Comparison of ENCODE assay signal across 10 cellular contexts in the genomic region with DNA sequence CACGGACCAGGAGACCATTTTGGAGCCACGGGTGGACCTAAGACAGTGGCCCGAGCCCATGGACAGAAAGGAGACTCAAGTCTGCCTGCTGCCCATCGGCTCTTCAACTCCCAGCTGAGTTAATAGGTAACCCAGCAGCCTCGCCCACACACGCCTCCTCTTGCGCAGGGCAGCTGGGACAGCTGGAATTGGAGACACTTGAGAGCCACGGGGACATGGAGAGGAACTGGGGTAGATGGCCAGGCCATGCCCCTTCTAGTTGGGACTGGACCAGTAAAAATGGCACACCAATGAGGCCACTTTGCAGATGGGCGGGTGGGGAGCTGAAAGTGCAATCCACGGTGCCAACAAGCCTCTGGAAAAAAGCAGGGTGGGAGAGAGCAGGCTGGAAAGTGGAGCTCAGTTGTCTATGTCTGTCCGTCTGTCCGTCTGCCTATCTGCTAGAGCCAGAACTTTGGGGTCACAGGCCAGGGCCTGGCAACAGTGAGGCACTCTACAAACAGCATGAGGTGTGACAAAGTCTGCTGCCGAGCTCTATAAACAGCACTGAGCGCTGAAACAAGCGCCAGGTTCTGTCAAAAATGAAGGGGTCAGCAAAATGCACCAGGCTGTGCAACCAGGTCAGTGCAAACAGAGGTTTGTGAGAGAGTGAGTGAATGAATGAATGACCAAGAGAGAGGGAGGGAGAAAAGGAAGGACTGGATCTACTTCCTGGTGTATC. TPM values are rescaled to one million over a fixed set of nuclear protein-coding genes. Genes with fewer than 3 reads are reported as not detected.
DNase-seq lines count a peak whose midpoint lies in the region; ATAC-seq and TF ChIP-seq lines count a peak whose summit lies in the region.
"Not testable (repeated sequence)": the region's sequence is repeated elsewhere in the genome, so short reads cannot be mapped to it uniquely, and the experiment has no call there.
"Had no signal": no experiment of that assay in that cellular context is flagged by ENCODE, and none has a peak within 500 bp of the region (broad histone marks: within the 10 kb centered on the region; RNA-seq: fewer than 3 reads in every experiment).

No MANE protein-coding gene starts in this region.

- not testable (repeated sequence) for H3K79me2 ChIP-seq in parathyroid adenoma

- peak overlapping the region; percentile 58 for H3K4me3 Mint-ChIP-seq in Caco-2 (ENCODE audit: unreplicated experiment)

- H3K36me3 ChIP-seq in Caco-2 (ENCODE audit: control insufficient read depth, insufficient read depth, low read length); colonic mucosa; left ventricle myocardium inferior; lung (ENCODE audit: control insufficient read depth in 2 of 2, insufficient read depth in 2 of 2, low read length in 2 of 2); parathyroid adenoma (ENCODE audit: control insufficient read depth, insufficient read depth, low read length): not testable (repeated sequence)
- H3K36me3 ChIP-seq in subcutaneous abdominal adipose tissue (ENCODE audit: control insufficient read depth in 5 of 5, insufficient read depth in 5 of 5, low read length in 5 of 5) = peaks cover 0 to 24% (median 5%) of the 10 kb centered on the region in 5 donors

- H3K9me3 Mint-ChIP-seq in Caco-2 (ENCODE audit: unreplicated experiment) = not testable (repeated sequence)

- WGBS in lung, 2 donors = 77 to 89% methylated on average over 15 of the region's 15 CpGs

- TF ChIP-seq CTCF in Caco-2 (IDR thresholded peaks at IDR 0.05; ENCODE audit: insufficient read depth in 1 of 2, low read depth in 1 of 2, low read length in 1 of 2, severe bottlenecking in 1 of 2, unreplicated experiment in 1 of 2); colonic mucosa (IDR thresholded peaks at IDR 0.05); left ventricle myocardium inferior (IDR thresholded peaks at IDR 0.05; ENCODE audit: borderline replicate concordance); lung (IDR thresholded peaks at IDR 0.05; ENCODE audit: control extremely low read depth, extremely low read depth); parathyroid adenoma (IDR thresholded peaks at IDR 0.05): not testable (repeated sequence)

- not testable (repeated sequence) for H3K4me3 ChIP-seq in Caco-2 (ENCODE audit: low read depth, low read length); colonic mucosa; lung; parathyroid adenoma (ENCODE audit: low read depth, low read length); subcutaneous abdominal adipose tissue (ENCODE audit: low read depth in 1 of 5, low read length in 5 of 5)
- H3K4me3 ChIP-seq in left ventricle myocardium inferior = peak overlapping the region; percentile 53

- not testable (repeated sequence) for H3K36me3 Mint-ChIP-seq in Caco-2 (ENCODE audit: insufficient read depth, unreplicated experiment)

- peaks cover 37% of the 10 kb centered on the region for H3K4me1 ChIP-seq in Caco-2
- not testable (repeated sequence) for H3K4me1 ChIP-seq in colonic mucosa; lung (ENCODE audit: control insufficient read depth in 2 of 2, insufficient read depth in 2 of 2, low read length in 2 of 2)
- peaks cover 74% of the 10 kb centered on the region for H3K4me1 ChIP-seq in left ventricle myocardium inferior
- H3K4me1 ChIP-seq in parathyroid adenoma = peaks cover 24% of the 10 kb centered on the region
- peaks cover 4 to 84% (median 77%) of the 10 kb centered on the region in 5 donors for H3K4me1 ChIP-seq in subcutaneous abdominal adipose tissue (ENCODE audit: control insufficient read depth in 5 of 5, insufficient read depth in 5 of 5, low read length in 5 of 5)

- H3K27me3 Mint-ChIP-seq in Caco-2 (ENCODE audit: insufficient read depth, unreplicated experiment) = not testable (repeated sequence)

- not testable (repeated sequence) for H3K4me2 ChIP-seq in parathyroid adenoma (ENCODE audit: low read length)

- H2AFZ ChIP-seq in parathyroid adenoma = peak overlapping the region; percentile 57

- intact Hi-C loops in Caco-2 (cut with micrococcal nuclease; ENCODE audit: unreplicated experiment); colonic mucosa (cut with DNase I); left ventricle myocardium inferior (cut with micrococcal nuclease); left colon (cut with DNase I, micrococcal nuclease): not testable (repeated sequence)

- DNase-seq in Caco-2 = peak; percentile 68 to 82
- DNase-seq in HuH-7.5 (ENCODE audit: low spot score) = peak; percentile 63
- peak; percentile 85 for DNase-seq in colonic mucosa
- not testable (repeated sequence) for DNase-seq in left ventricle myocardium inferior
- DNase-seq in left colon = peak; percentile 82
- peak; percentile 52 for DNase-seq in lung (ENCODE audit: low spot score)

- peaks cover 32% of the 10 kb centered on the region for H3K4me1 Mint-ChIP-seq in Caco-2 (ENCODE audit: low read depth, unreplicated experiment)

- peak overlapping the region in 1 of 2 donors; percentile 19 for H3K9ac ChIP-seq in colonic mucosa (ENCODE audit: low read depth in 2 of 2, low read length in 2 of 2)
- not testable (repeated sequence) for H3K9ac ChIP-seq in parathyroid adenoma; subcutaneous abdominal adipose tissue (ENCODE audit: low read length in 5 of 5)

- not testable (repeated sequence) for BruUV-seq in Caco-2 (replicated peaks; lab: Mats Ljungman, UMichigan)

- POLR2A ChIA-PET in Caco-2 (lab: Charles Lee) = interaction anchor here (0.5 kb wide), 1 partner anchor 38 kb away, joined by 3 read pairs; no protein-coding TSS in a partner anchor

- not testable (repeated sequence) for H3K9me3 ChIP-seq in Caco-2; colonic mucosa; left ventricle myocardium inferior (replicated peaks); lung (ENCODE audit: control insufficient read depth in 2 of 2, insufficient read depth in 1 of 2, low read length in 1 of 2); parathyroid adenoma (ENCODE audit: control insufficient read depth, low read length); subcutaneous abdominal adipose tissue (ENCODE audit: control insufficient read depth in 5 of 5, low read length in 5 of 5)

- H3K27ac ChIP-seq in colonic mucosa = not testable (repeated sequence)
- H3K27ac ChIP-seq in left ventricle myocardium inferior (replicated peaks) (peak overlapping the region; percentile 97), lung (ENCODE audit: low read depth in 1 of 2, low read length in 1 of 2) (peak overlapping the region in 1 of 2 donors; percentile 41), parathyroid adenoma (peak overlapping the region; percentile 7), subcutaneous abdominal adipose tissue (ENCODE audit: low read depth, low read length) (peak overlapping the region; percentile 92)

- peak overlapping the region; percentile 86 for H3K27ac Mint-ChIP-seq in Caco-2 (ENCODE audit: unreplicated experiment)

- ATAC-seq in left colon = peak; percentile 67
- not testable (repeated sequence) for ATAC-seq in lung (ENCODE audit: insufficient read depth, low FRiP score)

- H3K27me3 ChIP-seq in Caco-2 (replicated peaks; ENCODE audit: control insufficient read depth, insufficient read depth, low read length); colonic mucosa; left ventricle myocardium inferior (ENCODE audit: low read depth); lung (ENCODE audit: control insufficient read depth, insufficient read depth); parathyroid adenoma (ENCODE audit: control insufficient read depth, insufficient read depth, low read length); subcutaneous abdominal adipose tissue (ENCODE audit: control insufficient read depth in 5 of 5, insufficient read depth in 4 of 5, low read length in 5 of 5): not testable (repeated sequence)

- CTCF ChIA-PET in Caco-2 (lab: Charles Lee) = interaction anchor here (0.6 to 0.7 kb wide), 3 partner anchors 10 to 21 kb away, joined by 3 to 4 read pairs (median 3); no protein-coding TSS in a partner anchor

RNA-seq across cellular contexts. Expression of gene AQP7, which starts 7.0 kb away (rescaled TPM):
- total RNA-seq in Caco-2 (2022) (2.2 and 2.4 TPM in 2 replicates), colonic mucosa (10 to 100 TPM in 1 of 2 donors, 1 to 10 TPM in 1; 7.4 to 12.5 TPM), left ventricle myocardium inferior (150 TPM), left colon (10 to 100 TPM in 1 of 2 donors, 1 to 10 TPM in 1; 8.3 to 21.0 TPM), lung (1 to 10 TPM in 1 of 2 donors, under 1 TPM in 1; 0.74 to 3.9 TPM)
- polyA plus RNA-seq in lung = 1 to 10 TPM in 1 of 2 donors, under 1 TPM in 1; 0.80 to 2.2 TPM
- total RNA-seq: A673 had no signal

RNA-seq across cellular contexts. Expression of gene AQP3, which starts 52.1 kb away (rescaled TPM):
- total RNA-seq in Caco-2 (2022) (24.1 and 24.8 TPM in 2 replicates), colonic mucosa (10 to 100 TPM in 1 of 2 donors, 1 to 10 TPM in 1; 7.2 to 13.3 TPM), left ventricle myocardium inferior (13.6 TPM), left colon (1 to 10 TPM; 6.8 to 8.4 TPM), lung (100 to 1,000 TPM in 1 of 2 donors, 10 to 100 TPM in 1; 43.9 to 181 TPM)
- 100 to 1,000 TPM; 137 to 218 TPM for polyA plus RNA-seq in lung
- total RNA-seq: G401 had no signal
